8 cellular contexts compared by ENCODE assay signal in genomic region chr1:6127587-6128163, GRCh38. TPM values are rescaled to one million over a fixed set of nuclear protein-coding genes. Genes with fewer than 3 reads are reported as not detected.
DNase-seq lines count a peak whose midpoint lies in the region; ATAC-seq and TF ChIP-seq lines count a peak whose summit lies in the region.

No MANE protein-coding gene starts in this region.

- TF ChIP-seq EP300 in transverse colon (IDR thresholded peaks at IDR 0.05; ENCODE audit: low read depth) = no peak

- TF ChIP-seq CTCF in GM06990 (IDR thresholded peaks at IDR 0.05; ENCODE audit: insufficient read depth, low read length, poor library complexity, severe bottlenecking) (no peak), foreskin fibroblast (IDR thresholded peaks at IDR 0.05; ENCODE audit: low read depth, low read length) (no peak), transverse colon (IDR thresholded peaks at IDR 0.05) (no peak), esophagus squamous epithelium (IDR thresholded peaks at IDR 0.05) (no peak)

- intact Hi-C loops in posterior vena cava (cut with DNase I) (no loop called here), transverse colon (cut with DNase I; ENCODE audit: low total_unique reads) (no loop called here), esophagus squamous epithelium (cut with DNase I) (no loop called here)

- peaks cover 7% of the 10 kb centered on the region for H3K9me3 Mint-ChIP-seq in activated T-cell treated with anti-CD3 and anti-CD28 coated beads, Interleukin-2, amount 50 U/mL, for 4 hours

- peak; percentile 93 for ATAC-seq in activated T-cell treated with anti-CD3 and anti-CD28 coated beads, Interleukin-2, amount 50 U/mL, for 4 hours

- in situ Hi-C loops in transverse colon (cut with MboI; ENCODE audit: low pct_ligation_motif_present in 1 of 4, low pct_unique_long_range_greater_than_20kb in 1 of 4, low sequenced_read_pairs in 3 of 4) = no loop called here

- DNase-seq in GM06990 (ENCODE audit: extremely low read depth, insufficient read length) = peak; percentile 63
- DNase-seq in NOMO-1 treated with DMSO at 0.1 percent for 48 hours (lab: John Stamatoyannopoulos, UW; ENCODE audit: unreplicated experiment) = peak; percentile 77
- DNase-seq in activated T-cell treated with anti-CD3 and anti-CD28 coated beads, Interleukin-2, amount 50 U/mL, for 4 hours = peak; percentile 65
- DNase-seq in foreskin fibroblast = peak; percentile 48 to 78
- peak; percentile 93 for DNase-seq in posterior vena cava (ENCODE audit: low spot score)
- DNase-seq in transverse colon = peak; percentile 77
- DNase-seq in DMS79 (lab: John Stamatoyannopoulos, UW) = no peak
- no peak for DNase-seq in esophagus squamous epithelium (lab: John Stamatoyannopoulos, UW)

- 43% methylated on average over 26 of the region's 41 CpGs; no CpG with 5 or more reads in 1 of the 2 donors for WGBS in transverse colon (ENCODE audit: low coverage in 1 of 2), 2 donors
- WGBS in esophagus squamous epithelium, 2 donors = 23 to 60% methylated on average over 9 to 11 of the region's 41 CpGs

- TF ChIP-seq POLR2A in transverse colon (IDR thresholded peaks at IDR 0.05) = no peak
- TF ChIP-seq POLR2A in esophagus squamous epithelium (IDR thresholded peaks at IDR 0.05) = no peak

- peaks cover 5% of the 10 kb centered on the region for H3K27me3 Mint-ChIP-seq in activated T-cell treated with anti-CD3 and anti-CD28 coated beads, Interleukin-2, amount 50 U/mL, for 4 hours (ENCODE audit: low read depth)

- no peak overlapping the region for H3K4me3 ChIP-seq in GM06990 (replicated peaks; ENCODE audit: low read depth, low read length)
- H3K4me3 ChIP-seq in foreskin fibroblast (ENCODE audit: low read depth in 1 of 2, low read length in 2 of 2) = no peak overlapping the region
- H3K4me3 ChIP-seq in transverse colon = no peak overlapping the region
- H3K4me3 ChIP-seq in esophagus squamous epithelium = peak overlapping the region in 1 of 4 donors; percentile 15

- no peak overlapping the region for H3K27ac ChIP-seq in transverse colon
- H3K27ac ChIP-seq in esophagus squamous epithelium = no peak overlapping the region

- H3K27me3 ChIP-seq in GM06990 (replicated peaks; ENCODE audit: control insufficient read depth, insufficient read depth, low read length) (no peaks in the 10 kb centered on the region; the same call in 1 of the 2 replicates), transverse colon (no peaks in the 10 kb centered on the region), esophagus squamous epithelium (peaks cover 0 to 43% (median 0%) of the 10 kb centered on the region in 4 donors)

- H3K4me1 ChIP-seq in transverse colon (peaks cover 0 to 9% (median 7%) of the 10 kb centered on the region in 4 donors), esophagus squamous epithelium (peaks cover 0 to 12% (median 0%) of the 10 kb centered on the region in 3 donors)

- no peak overlapping the region for H3K4me3 Mint-ChIP-seq in activated T-cell treated with anti-CD3 and anti-CD28 coated beads, Interleukin-2, amount 50 U/mL, for 4 hours

- H3K4me1 Mint-ChIP-seq in activated T-cell treated with anti-CD3 and anti-CD28 coated beads, Interleukin-2, amount 50 U/mL, for 4 hours (ENCODE audit: low read depth) = peaks cover 5% of the 10 kb centered on the region

- H3K36me3 ChIP-seq in GM06990 (ENCODE audit: control insufficient read depth, insufficient read depth, low read length) (no peaks in the 10 kb centered on the region), transverse colon (no peaks in the 10 kb centered on the region), esophagus squamous epithelium (no peaks in the 10 kb centered on the region)

- no peaks in the 10 kb centered on the region for H3K9me3 ChIP-seq in transverse colon
- peaks cover 0 to 6% (median 0%) of the 10 kb centered on the region in 3 donors for H3K9me3 ChIP-seq in esophagus squamous epithelium

- peaks cover 3% of the 10 kb centered on the region for H3K36me3 Mint-ChIP-seq in activated T-cell treated with anti-CD3 and anti-CD28 coated beads, Interleukin-2, amount 50 U/mL, for 4 hours (ENCODE audit: insufficient read depth)

RNA-seq across cellular contexts. Expression of gene CHD5, which starts 52.4 kb away (rescaled TPM):
- under 1 TPM; 0.27 to 0.61 (median 0.34) TPM for total RNA-seq in activated T-cell treated with anti-CD3 and anti-CD28 coated beads, Interleukin-2, amount 50 U/mL, for 4 hours
- total RNA-seq in posterior vena cava (1 to 10 TPM; 1.4 to 2.4 TPM), transverse colon (1 to 10 TPM in 2 of 4 donors, under 1 TPM in 2; 0.14 to 1.6 (median 1.2) TPM), esophagus squamous epithelium (under 1 TPM in 2 of 4 donors, not detected in 2; 0.38 to 0.62 TPM)

Comparison
In these comparisons a context has a peak if more than half of its experiments do, and no peak if none do; other contexts are left out.
1. DNase-seq: peak in GM06990 (single experiment), NOMO-1 treated with DMSO at 0.1 percent for 48 hours (single experiment), activated T-cell treated with anti-CD3 and anti-CD28 coated beads, Interleukin-2, amount 50 U/mL, for 4 hours (single experiment), foreskin fibroblast (2 of 2), posterior vena cava (single experiment) and transverse colon (single experiment); none in DMS79 (single experiment) and esophagus squamous epithelium (single experiment).